26 cellular contexts compared by ENCODE assay signal in genomic region chr11:70131606-70132190, GRCh38. TPM values are rescaled to one million over a fixed set of nuclear protein-coding genes. Genes with fewer than 3 reads are reported as not detected.
"Had no signal": no experiment of that assay in that cellular context is flagged by ENCODE, and none has a peak within 500 bp of the region (broad histone marks: within the 10 kb centered on the region; RNA-seq: fewer than 3 reads in every experiment).

No MANE protein-coding gene starts in this region.

- H3K4me3 ChIP-seq: K562, SJSA1, SK-N-MC had no signal

- H3K4me2 ChIP-seq: KMS-11 had no signal

- H3K36me3 ChIP-seq: SJSA1 had no signal

- H3K27me3 ChIP-seq: SJSA1 had no signal

- ATAC-seq: K562 had no signal

- H3K27ac ChIP-seq: HL-60, KMS-11, SJSA1, SK-N-MC had no signal

- H3K9ac ChIP-seq: KMS-11 had no signal

- DNase-seq: Kasumi-1, MV-4-11, NCI-H1048, NCI-H1105, NCI-H1417, NCI-H1436 treated with DMSO at 0.1 percent for 48 hours, NCI-H1694 treated with DMSO at 0.1 percent for 48 hours, NCI-H1930, NCI-H2081, NCI-H2107, NCI-H2227 treated with DMSO at 0.1 percent for 48 hours, NCI-H524, NCI-H526 treated with DMSO at 0.1 percent for 48 hours, NCI-H774, Right ventricle myocardium superior, RPMI8226, SIG-M5 had no signal

- FAIRE-seq: HTR-8/SVneo, K562, RCC 7860 had no signal

RNA-seq across cellular contexts. Expression of gene ANO1, which starts 53.6 kb away (rescaled TPM):
- total RNA-seq: K562, M059J had no signal
- polyA plus RNA-seq: IgD-negative memory B cell, K562 had no signal
